In genomic region chr13:33722216-33722900, GRCh38 we compare ENCODE assay signal across 8 cellular contexts.
A peak's percentile ranks its signal among the peaks of the same experiment; 100 is the strongest.
DNase-seq lines count a peak whose midpoint lies in the region; ATAC-seq and TF ChIP-seq lines count a peak whose summit lies in the region.

No MANE protein-coding gene starts in this region.

- H3K4me1 Mint-ChIP-seq in activated naive CD4-positive, alpha-beta T cell treated with anti-CD3 and anti-CD28 coated beads, Interleukin-2, amount 50 U/mL, for 24 hours = peaks cover 23% of the 10 kb centered on the region

- BruUV-seq in OCI-LY7 (replicated peaks; lab: Mats Ljungman, UMichigan) = no TSS peak

- ATAC-seq in left ventricle myocardium superior (peak; percentile 17), left colon (no peak)

- intact Hi-C loops in OCI-LY7 (cut with micrococcal nuclease; ENCODE audit: unreplicated experiment) (loop anchor here (5.0 to 10.0 kb wide), 2 partner anchors 355 to 608 kb away; no protein-coding TSS in a partner anchor), left ventricle myocardium superior (cut with micrococcal nuclease) (no loop called here), tibial artery (cut with DNase I; ENCODE audit: low total_unique reads) (loop anchor here (10.0 kb wide), 2 partner anchors 178 to 1138 kb away; partner anchors contain the start of gene PDS5B), left colon (cut with DNase I, micrococcal nuclease) (loop anchor here in 1 of 2 donors (5.0 kb wide), 1 partner anchor 175 kb away; no protein-coding TSS in a partner anchor)

- DNase-seq in activated naive CD4-positive, alpha-beta T cell treated with Interleukin-2 at 50 U/mL for 16 hours = no peak
- DNase-seq in OCI-LY7 (ENCODE audit: low spot score) (no peak), left ventricle myocardium superior (no peak), tibial artery (no peak), NCI-H1694 treated with DMSO at 0.1 percent for 48 hours (lab: John Stamatoyannopoulos, UW) (no peak), left colon (no peak), NCI-H1694 (lab: John Stamatoyannopoulos, UW) (no peak)

- no peaks in the 10 kb centered on the region for H3K27me3 Mint-ChIP-seq in activated naive CD4-positive, alpha-beta T cell treated with anti-CD3 and anti-CD28 coated beads, Interleukin-2, amount 50 U/mL, for 24 hours

- H3K4me2 ChIP-seq in OCI-LY7 (ENCODE audit: low read length) = peak overlapping the region; percentile 13

- TF ChIP-seq CTCF in OCI-LY7 (conservative IDR thresholded peaks at IDR 0.05; ENCODE audit: low read length) (no peak), tibial artery (IDR thresholded peaks at IDR 0.05) (no peak)

- no peaks in the 10 kb centered on the region for H3K36me3 Mint-ChIP-seq in activated naive CD4-positive, alpha-beta T cell treated with anti-CD3 and anti-CD28 coated beads, Interleukin-2, amount 50 U/mL, for 24 hours

- peak overlapping the region; percentile 14 for H3K27ac Mint-ChIP-seq in activated naive CD4-positive, alpha-beta T cell treated with anti-CD3 and anti-CD28 coated beads, Interleukin-2, amount 50 U/mL, for 24 hours

- CTCF ChIA-PET in OCI-LY7 (lab: Charles Lee; ENCODE audit: unreplicated experiment) = interaction anchor here (1.0 kb wide), 1 partner anchor 22 kb away, joined by 3 read pairs; no protein-coding TSS in a partner anchor

- no peaks in the 10 kb centered on the region for H3K9me2 ChIP-seq in OCI-LY7 (ENCODE audit: insufficient read depth, low read length)

- no peaks in the 10 kb centered on the region for H3K79me2 ChIP-seq in OCI-LY7 (ENCODE audit: insufficient read depth, low read depth, low read length)

- H3K27ac ChIP-seq in OCI-LY7 (ENCODE audit: low read depth, low read length, poor library complexity, severe bottlenecking) (no peak overlapping the region), tibial artery (peak overlapping the region; percentile 47 to 62)

- H3K9me3 Mint-ChIP-seq in activated naive CD4-positive, alpha-beta T cell treated with anti-CD3 and anti-CD28 coated beads, Interleukin-2, amount 50 U/mL, for 24 hours = no peaks in the 10 kb centered on the region

- POLR2A ChIA-PET in OCI-LY7 (lab: Charles Lee) = interaction anchor here (1.2 to 3.7 kb wide), 3 partner anchors 12 to 179 kb away, joined by 3 to 37 read pairs (median 4); no protein-coding TSS in a partner anchor

- H2AFZ ChIP-seq in OCI-LY7 (ENCODE audit: low read length) = peak overlapping the region; percentile 89

- no peaks in the 10 kb centered on the region for H4K20me1 ChIP-seq in OCI-LY7 (ENCODE audit: insufficient read depth, low read length)

- H3K4me1 ChIP-seq in OCI-LY7 (ENCODE audit: insufficient read depth, low read length, poor library complexity, severe bottlenecking) = peaks cover 38% of the 10 kb centered on the region
- H3K4me1 ChIP-seq in tibial artery = peaks cover 0 to 25% (median 11%) of the 10 kb centered on the region in 4 donors

- no peak overlapping the region for H3K4me3 Mint-ChIP-seq in activated naive CD4-positive, alpha-beta T cell treated with anti-CD3 and anti-CD28 coated beads, Interleukin-2, amount 50 U/mL, for 24 hours

- no peaks in the 10 kb centered on the region for H3K27me3 ChIP-seq in tibial artery

- H3K36me3 ChIP-seq in OCI-LY7 (ENCODE audit: insufficient read depth, low read length) = no peaks in the 10 kb centered on the region; the same call in 1 of the 2 replicates
- no peaks in the 10 kb centered on the region for H3K36me3 ChIP-seq in tibial artery

- H3K9me3 ChIP-seq in OCI-LY7 (ENCODE audit: low read length) (peaks cover 7% of the 10 kb centered on the region; the same call in 1 of the 2 replicates), tibial artery (no peaks in the 10 kb centered on the region)

- H3K4me3 ChIP-seq in OCI-LY7 (ENCODE audit: low read depth, low read length, poor library complexity, severe bottlenecking) = no peak overlapping the region
- no peak overlapping the region for H3K4me3 ChIP-seq in tibial artery
